ENCODE assay signal across 20 cellular contexts in genomic region chr12:25324861-25325260, GRCh38.
DNase-seq lines count a peak whose midpoint lies in the region; ATAC-seq, FAIRE-seq and TF ChIP-seq lines count a peak whose summit lies in the region.
"Had no signal": no experiment of that assay in that cellular context is flagged by ENCODE, and none has a peak within 500 bp of the region (broad histone marks: within the 10 kb centered on the region; RNA-seq: fewer than 3 reads in every experiment).

No MANE protein-coding gene starts in this region.

- no peaks in the 10 kb centered on the region for H3K9me2 ChIP-seq in MM.1S (replicated peaks; ENCODE audit: insufficient read depth, low read length)

- H3K4me3 Mint-ChIP-seq in natural killer cell, result peak overlapping the region; percentile 78

- H3K27me3 ChIP-seq in MM.1S (replicated peaks; ENCODE audit: insufficient read depth, low read length) (peaks cover 19% of the 10 kb centered on the region; the same call in 1 of the 2 replicates), GM12878 (replicated peaks in 1 of 2; ENCODE audit: control insufficient read depth in 2 of 2, insufficient read depth in 2 of 2, low read length in 1 of 2) (no peaks in the 10 kb centered on the region)

- RAD21 ChIA-PET in GM12878 (lab: Charles Lee; ENCODE audit: unreplicated experiment), result interaction anchor here (0.6 to 3.1 kb wide), 8 partner anchors 38 to 86 kb away, joined by 3 to 18 read pairs (median 4); no protein-coding TSS in a partner anchor

- H3K36me3 Mint-ChIP-seq in natural killer cell, result no peaks in the 10 kb centered on the region
- H3K36me3 Mint-ChIP-seq: CD4-positive, alpha-beta memory T cell had no signal

- peaks cover 10% of the 10 kb centered on the region; the same call in 1 of the 2 replicates for H3F3A ChIP-seq in MM.1S (ENCODE audit: insufficient read depth, low read length)

- H2AFZ ChIP-seq in MM.1S (ENCODE audit: low read length) (no peak overlapping the region), GM12878 (ENCODE audit: control insufficient read depth, low read depth, low read length) (no peak overlapping the region)

- H3K27ac Mint-ChIP-seq in natural killer cell, result peak overlapping the region; percentile 76 to 85
- H3K27ac Mint-ChIP-seq: CD4-positive, alpha-beta memory T cell had no signal

- H3K27ac ChIP-seq in MM.1S (ENCODE audit: low read length) (no peak overlapping the region), GM12878 (ENCODE audit: control insufficient read depth, insufficient read depth) (no peak overlapping the region)

- H3K9me3 ChIP-seq in MM.1S (replicated peaks; ENCODE audit: insufficient read depth, low read length), result no peaks in the 10 kb centered on the region
- no peaks in the 10 kb centered on the region for H3K9me3 ChIP-seq in GM12878 (replicated peaks; ENCODE audit: control insufficient read depth, insufficient read depth, low read length)

- DNase-seq in GM12891 (ENCODE audit: insufficient read length, low spot score), result no peak
- DNase-seq in MM.1S, result peak; percentile 71
- no peak for DNase-seq in GM12878 (ENCODE audit: low read depth, low spot score)
- no peak for DNase-seq in natural killer cell
- no peak for DNase-seq in DMS 273 treated with DMSO at 0.1 percent for 48 hours (lab: John Stamatoyannopoulos, UW)
- DNase-seq in ACHN, result no peak
- DNase-seq in D341Med (ENCODE audit: low spot score), result no peak
- DNase-seq: AML-193; Calu3; CD4-positive, alpha-beta memory T cell; DMS79; H7; NCI-H1105 treated with DMSO at 0.1 percent for 48 hours; NCI-H1694 treated with DMSO at 0.1 percent for 48 hours; NCI-H526 treated with DMSO at 0.1 percent for 48 hours; SHP77 had no signal

- in situ Hi-C loops in GM12878 (cut with MboI) (no loop called here), ACHN (cut with HindIII; ENCODE audit: low pct_ligation_motif_present, low pct_unique_long_range_greater_than_20kb, low sequenced_read_pairs) (no loop called here)

- H3K4me1 Mint-ChIP-seq in natural killer cell, result peaks cover 31 to 46% of the 10 kb centered on the region in 2 donors

- POLR2A ChIA-PET in GM12878 (lab: Charles Lee), result interaction anchor here (0.7 kb wide), 1 partner anchor 76 kb away, joined by 6 read pairs; no protein-coding TSS in a partner anchor

- SMC1A ChIA-PET in GM12878 (lab: Charles Lee; ENCODE audit: uncharacterized antibody, unreplicated experiment), result interaction anchor here (1.0 to 7.6 kb wide), 4 partner anchors 10 to 83 kb away, joined by 3 to 86 read pairs (median 20); no protein-coding TSS in a partner anchor

- H3K4me3 ChIP-seq in MM.1S (ENCODE audit: low read length) (peak overlapping the region; percentile 31; the same call in 1 of the 2 replicates), GM12878 (no peak overlapping the region)

- no peak for TF ChIP-seq EP300 in GM12878 (IDR thresholded peaks at IDR 0.05; ENCODE audit: borderline replicate concordance in 1 of 2, control insufficient read depth in 1 of 2, low read depth in 2 of 2, low read length in 2 of 2)

- FAIRE-seq in GM12891 (lab: Jason Lieb, UNC) (peak; percentile 56), GM12878 (lab: Jason Lieb, UNC) (peak; percentile 72)
- FAIRE-seq: HepG2, RCC 7860 had no signal

- H3K36me3 ChIP-seq in MM.1S (replicated peaks; ENCODE audit: insufficient read depth, low read length), result no peaks in the 10 kb centered on the region
- H3K36me3 ChIP-seq in GM12878 (ENCODE audit: control insufficient read depth in 2 of 2, insufficient read depth in 2 of 2, low read length in 1 of 2), result no peaks in the 10 kb centered on the region

- no peak for TF ChIP-seq CTCF in MM.1S (IDR thresholded peaks at IDR 0.05; ENCODE audit: low read length)
- TF ChIP-seq CTCF in GM12878 (IDR thresholded peaks at IDR 0.05 in 2 of 3, conservative IDR thresholded peaks at IDR 0.05 in 1 of 3; ENCODE audit: control insufficient read depth in 2 of 3, extremely low read depth in 1 of 3, insufficient read depth in 1 of 3, low read depth in 3 of 3, low read length in 3 of 3), result no peak
- no peak for TF ChIP-seq CTCF in natural killer cell (IDR thresholded peaks at IDR 0.05)

- ATAC-seq in GM12878 (no peak), natural killer cell (peak in 2 of 3 donors; percentile 28 to 32), GM21526 (IDR thresholded peaks at IDR 0.05; ENCODE audit: low FRiP score, unreplicated experiment) (no peak)
- ATAC-seq: HepG2, SK-N-SH treated with all-trans-retinoic acid at 6 μM for 48 hours had no signal

- 13% methylated on average over 2 of the region's 2 CpGs for WGBS in GM12878 (ENCODE audit: insufficient coverage, insufficient replicate concordance, low lambda C conversion rate, missing lambda C conversion rate)

- no peaks in the 10 kb centered on the region for H3K9me3 Mint-ChIP-seq in natural killer cell
- H3K9me3 Mint-ChIP-seq: CD4-positive, alpha-beta memory T cell had no signal

- H3K9ac ChIP-seq in MM.1S (ENCODE audit: low read length), result no peak overlapping the region
- no peak overlapping the region for H3K9ac ChIP-seq in GM12878 (ENCODE audit: control insufficient read depth, insufficient read depth, low read length)

- no peak for TF ChIP-seq RAD21 in GM12878 (IDR thresholded peaks at IDR 0.05; ENCODE audit: insufficient read depth, low read depth, low read length)

- BruUV-seq in GM12878 (replicated peaks; lab: Mats Ljungman, UMichigan), result no TSS peak

- H3K4me1 ChIP-seq in MM.1S (ENCODE audit: low read length) (peaks cover 39% of the 10 kb centered on the region), GM12878 (ENCODE audit: control insufficient read depth, insufficient read depth, low read length) (peaks cover 34% of the 10 kb centered on the region)

- CTCF ChIA-PET in GM12878 (lab: Yijun Ruan, JAX), result interaction anchor here (1.4 to 2.2 kb wide), 2 partner anchors 26 to 84 kb away, joined by 5 to 10 read pairs; no protein-coding TSS in a partner anchor

- H4K20me1 ChIP-seq in MM.1S (ENCODE audit: insufficient read depth, low read length) (no peaks in the 10 kb centered on the region), GM12878 (ENCODE audit: control insufficient read depth, insufficient read depth) (no peaks in the 10 kb centered on the region)

- intact Hi-C loops in GM12878 (cut with micrococcal nuclease; ENCODE audit: unreplicated experiment), result loop anchor here (5.0 kb wide), 1 partner anchor 323 kb away; no protein-coding TSS in a partner anchor
- intact Hi-C loops in natural killer cell (cut with micrococcal nuclease), result no loop called here

- H3K4me2 ChIP-seq in MM.1S (ENCODE audit: low read depth, low read length) (peak overlapping the region; percentile 53; the same call in 1 of the 2 replicates), GM12878 (ENCODE audit: control insufficient read depth, insufficient read depth) (peak overlapping the region; percentile 21; the same call in 1 of the 2 replicates)

- TF ChIP-seq POLR2A in GM12891 (IDR thresholded peaks at IDR 0.05; ENCODE audit: low read depth, low read length) (no peak), GM12878 (IDR thresholded peaks at IDR 0.05; ENCODE audit: low read depth, low read length) (no peak)

- H3K79me2 ChIP-seq in MM.1S (ENCODE audit: low read length) (no peaks in the 10 kb centered on the region), GM12878 (ENCODE audit: control insufficient read depth, insufficient read depth, low read length) (no peaks in the 10 kb centered on the region)

- no peaks in the 10 kb centered on the region for H3K27me3 Mint-ChIP-seq in natural killer cell (ENCODE audit: low read depth in 2 of 2)
- H3K27me3 Mint-ChIP-seq: CD4-positive, alpha-beta memory T cell had no signal

TF ChIP-seq in GM12891, 5 proteins besides CTCF, POLR2A, EP300 and RAD21:
- TF ChIP-seq POLR2AphosphoS5 (IDR thresholded peaks at IDR 0.05; ENCODE audit: low read depth, low read length), result no peak
- no peak for TF ChIP-seq SPI1 (IDR thresholded peaks at IDR 0.05; ENCODE audit: low read depth, low read length)
- TF ChIP-seq POU2F2 (IDR thresholded peaks at IDR 0.05; ENCODE audit: low read depth, low read length), result no peak
- TF ChIP-seq PAX5 (IDR thresholded peaks at IDR 0.05; ENCODE audit: insufficient read depth, low read length, severe bottlenecking), result no peak
- TF ChIP-seq TAF1 (IDR thresholded peaks at IDR 0.05; ENCODE audit: low read depth, low read length), result no peak
TF ChIP-seq in GM12891: peak in this region for 0.

TF ChIP-seq in GM12878, 131 proteins besides CTCF, POLR2A, EP300 and RAD21:
- no peak for TF ChIP-seq EED (IDR thresholded peaks at IDR 0.05; ENCODE audit: low read depth)
- no peak for TF ChIP-seq KLF5 (IDR thresholded peaks at IDR 0.05; ENCODE audit: partially characterized antibody)
- no peak for TF ChIP-seq IKZF2 (IDR thresholded peaks at IDR 0.05)
- no peak for TF ChIP-seq ZNF207 (IDR thresholded peaks at IDR 0.05; ENCODE audit: borderline replicate concordance)
- no peak for TF ChIP-seq HCFC1 (IDR thresholded peaks at IDR 0.05; ENCODE audit: low read length)
- no peak for TF ChIP-seq POU2F2 (IDR thresholded peaks at IDR 0.05; ENCODE audit: borderline replicate concordance, low read depth, low read length)
- no peak for TF ChIP-seq NFYA (IDR thresholded peaks at IDR 0.05; ENCODE audit: borderline replicate concordance, low read depth, low read length)
- TF ChIP-seq WRNIP1 (IDR thresholded peaks at IDR 0.05; ENCODE audit: borderline replicate concordance, low read depth, low read length), result no peak
- TF ChIP-seq RFX5 (IDR thresholded peaks at IDR 0.05; ENCODE audit: low read depth, low read length), result no peak
- TF ChIP-seq EZH2 (IDR thresholded peaks at IDR 0.05; ENCODE audit: borderline replicate concordance, control insufficient read depth, low read depth, low read length), result no peak
- TF ChIP-seq KAT2A (conservative IDR thresholded peaks at IDR 0.05; ENCODE audit: control insufficient read depth, low read depth, low read length), result no peak
- no peak for TF ChIP-seq ESRRA (IDR thresholded peaks at IDR 0.05; ENCODE audit: low read length)
- TF ChIP-seq, protein P1, sequence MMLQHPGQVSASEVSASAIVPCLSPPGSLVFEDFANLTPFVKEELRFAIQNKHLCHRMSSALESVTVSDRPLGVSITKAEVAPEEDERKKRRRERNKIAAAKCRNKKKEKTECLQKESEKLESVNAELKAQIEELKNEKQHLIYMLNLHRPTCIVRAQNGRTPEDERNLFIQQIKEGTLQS (IDR thresholded peaks at IDR 0.05; ENCODE audit: borderline replicate concordance, extremely low read depth, low read depth, low read length), result no peak
- TF ChIP-seq IRF5 (IDR thresholded peaks at IDR 0.05; ENCODE audit: borderline replicate concordance), result no peak
TF ChIP-seq in GM12878: peak in this region for 0.

Comparison
In these comparisons a context has a peak if more than half of its experiments do, and no peak if none do; other contexts are left out.
1. ATAC-seq: peak in natural killer cell (2 of 3); none in GM12878 (single experiment) and GM21526 (single experiment).